ENCODE assay signal across 7 cellular contexts in the genomic region with DNA sequence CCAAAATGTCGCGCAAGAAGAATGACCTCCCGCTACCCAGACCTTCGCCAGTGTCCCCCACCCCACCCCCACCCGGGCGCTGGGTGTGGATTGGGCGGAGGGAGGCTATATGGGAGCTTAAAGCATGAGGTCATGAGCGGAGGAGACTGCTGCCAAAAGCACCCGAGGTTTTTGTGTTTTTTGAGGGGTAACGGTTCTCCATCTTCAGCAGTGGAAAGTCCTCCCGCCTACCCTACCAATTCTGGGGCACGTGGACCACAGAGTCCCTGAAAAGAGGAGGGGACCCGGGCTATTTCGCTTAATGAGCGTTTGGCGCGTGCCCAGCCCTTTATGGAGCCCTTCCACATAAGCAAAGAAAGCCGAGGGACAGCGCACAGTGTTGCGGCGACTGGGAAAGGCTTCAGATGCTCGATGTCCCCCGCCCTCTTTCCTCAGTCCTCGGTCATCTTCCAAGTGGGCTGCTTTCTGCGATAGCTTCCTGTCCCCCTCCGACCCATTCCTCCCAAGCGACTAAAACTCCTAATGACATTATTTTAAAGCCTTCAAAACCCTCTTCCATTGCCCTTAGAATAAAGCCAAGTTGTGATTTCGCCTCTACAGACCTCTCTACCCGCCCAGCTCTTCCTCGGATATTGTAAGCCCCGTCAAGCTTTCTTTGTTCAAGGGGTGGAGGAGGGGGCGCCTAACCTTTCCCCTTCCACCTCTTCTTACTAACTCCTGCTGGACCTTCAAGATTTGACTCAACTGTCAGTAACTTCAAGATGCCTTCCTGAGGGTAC. TPM values are rescaled to one million over a fixed set of nuclear protein-coding genes. Genes with fewer than 3 reads are reported as not detected.
A peak's percentile ranks its signal among the peaks of the same experiment; 100 is the strongest.
DNase-seq lines count a peak whose midpoint lies in the region; ATAC-seq and TF ChIP-seq lines count a peak whose summit lies in the region.

No MANE protein-coding gene starts in this region.

- ATAC-seq in HG03439 (IDR thresholded peaks at IDR 0.05; ENCODE audit: unreplicated experiment): no peak

- 5 to 15% (median 10%) methylated on average over 30 to 32 of the region's 32 CpGs for WGBS in spleen, 5 donors

- H3K27ac ChIP-seq in iPS-20b (ENCODE audit: low read length): no peak overlapping the region
- H3K27ac ChIP-seq in spleen: peak overlapping the region; percentile 5 to 93 (median 88)

- H3K9me3 ChIP-seq in iPS-20b (ENCODE audit: insufficient read depth, low read depth, low read length) (no peaks in the 10 kb centered on the region), spleen (no peaks in the 10 kb centered on the region)

- H3K36me3 ChIP-seq in iPS-20b (ENCODE audit: insufficient read depth, low read depth, low read length) (no peaks in the 10 kb centered on the region), spleen (no peaks in the 10 kb centered on the region)

- DNase-seq in NCI-H1105 treated with DMSO at 0.1 percent for 48 hours (lab: John Stamatoyannopoulos, UW) (peak; percentile 66), astrocyte of the hippocampus (ENCODE audit: low read depth, low spot score) (peak; percentile 65), spleen (no peak), NCI-H187 (lab: John Stamatoyannopoulos, UW) (no peak)

- H3K9ac ChIP-seq in iPS-20b (ENCODE audit: low read depth, low read length): peak overlapping the region; percentile 78; the same call in 1 of the 2 replicates

- H3K4me3 ChIP-seq in GM08714 (ENCODE audit: low read length) (peak overlapping the region; percentile 95; the same call in 1 of the 2 replicates), iPS-20b (ENCODE audit: low read length) (peak overlapping the region; percentile 92), spleen (peak overlapping the region; percentile 67 to 98 (median 93))

- H3K27me3 ChIP-seq in iPS-20b (ENCODE audit: insufficient read depth, low read length) (peaks cover 7% of the 10 kb centered on the region; the same call in 1 of the 2 replicates), spleen (replicated peaks in 1 of 7) (peaks cover 0 to 39% (median 0%) of the 10 kb centered on the region in 7 donors)

- intact Hi-C loops in spleen (cut with DNase I; ENCODE audit: low total_unique reads): no loop called here

- no peak for TF ChIP-seq CTCF in spleen (IDR thresholded peaks at IDR 0.05 in 8 of 11, conservative IDR thresholded peaks at IDR 0.05 in 3 of 11)

- no peak for TF ChIP-seq POLR2A in spleen (IDR thresholded peaks at IDR 0.05)

- H3K4me1 ChIP-seq in iPS-20b (ENCODE audit: insufficient read depth, low read length): peaks cover 20% of the 10 kb centered on the region; the same call in 1 of the 2 replicates
- peaks cover 3 to 55% (median 31%) of the 10 kb centered on the region in 6 donors for H3K4me1 ChIP-seq in spleen

RNA-seq across cellular contexts. Expression of gene TRERF1, which starts 2.1 kb away (rescaled TPM):
- total RNA-seq in spleen: 10 to 100 TPM in 6 of 7 donors, 1 to 10 TPM in 1; 8.4 to 16.9 (median 14.3) TPM
- polyA plus RNA-seq in spleen: 1 to 10 TPM; 1.5 to 3.0 (median 2.0) TPM

Comparison
In these comparisons a context has a peak if more than half of its experiments do, and no peak if none do; other contexts are left out.
1. DNase-seq: peak in NCI-H1105 treated with DMSO at 0.1 percent for 48 hours (single experiment) and astrocyte of the hippocampus (single experiment); none in spleen (single experiment) and NCI-H187 (0 of 2).
2. Peak in every context shown above with its lines, with median percentiles within 50 percentile points of each other: H3K4me3 ChIP-seq.